ENCODE assay signal across 14 cellular contexts in genomic region chr4:122830392-122831095, GRCh38. TPM values are rescaled to one million over a fixed set of nuclear protein-coding genes. Genes with fewer than 3 reads are reported as not detected.
DNase-seq lines count a peak whose midpoint lies in the region; ATAC-seq and TF ChIP-seq lines count a peak whose summit lies in the region.
"Had no signal": no experiment of that assay in that cellular context is flagged by ENCODE, and none has a peak within 500 bp of the region (broad histone marks: within the 10 kb centered on the region; RNA-seq: fewer than 3 reads in every experiment).

No MANE protein-coding gene starts in this region.

- H3K27me3 ChIP-seq in HUES48 (ENCODE audit: control insufficient read depth, insufficient read depth, low read length) = no peaks in the 10 kb centered on the region
- H3K27me3 ChIP-seq in iPS-20b (ENCODE audit: insufficient read depth, low read length) = peaks cover 3% of the 10 kb centered on the region; the same call in 1 of the 2 replicates
- no peaks in the 10 kb centered on the region for H3K27me3 ChIP-seq in uterus
- H3K27me3 ChIP-seq in upper lobe of right lung = peaks cover 35% of the 10 kb centered on the region
- H3K27me3 ChIP-seq: SJSA1 had no signal

- H3K4me1 ChIP-seq in HUES48 (ENCODE audit: control insufficient read depth, insufficient read depth, low read length) (peaks cover 72% of the 10 kb centered on the region), iPS-20b (ENCODE audit: insufficient read depth, low read length) (peaks cover 55% of the 10 kb centered on the region), uterus (peaks cover 0 to 4% of the 10 kb centered on the region in 2 donors), upper lobe of right lung (no peaks in the 10 kb centered on the region)

- TF ChIP-seq CTCF in coronary artery (IDR thresholded peaks at IDR 0.05) = no peak
- no peak for TF ChIP-seq CTCF in uterus (IDR thresholded peaks at IDR 0.05)
- TF ChIP-seq CTCF in upper lobe of right lung (IDR thresholded peaks at IDR 0.05) = no peak

- no peaks in the 10 kb centered on the region for H3K9me3 ChIP-seq in HUES48 (ENCODE audit: control insufficient read depth, insufficient read depth, low read length)
- no peaks in the 10 kb centered on the region for H3K9me3 ChIP-seq in iPS-20b (ENCODE audit: insufficient read depth, low read depth, low read length)
- H3K9me3 ChIP-seq in uterus = no peaks in the 10 kb centered on the region
- H3K9me3 ChIP-seq in upper lobe of right lung = no peaks in the 10 kb centered on the region
- H3K9me3 ChIP-seq: SJSA1, suprapubic skin had no signal

- DNase-seq in coronary artery (ENCODE audit: low spot score) = no peak
- peak; percentile 29 to 43 for DNase-seq in uterus
- DNase-seq in upper lobe of right lung = no peak
- DNase-seq: activated CD4-positive, alpha-beta T cell treated with anti-CD3 and anti-CD28 coated beads, Interleukin-2, amount 50 U/mL, for 4 hours; amniotic stem cell; islet precursor cell; NCI-H1105 had no signal

- H3K4me3 ChIP-seq in HUES48 (ENCODE audit: low read depth, low read length) (peak overlapping the region; percentile 81), coronary artery (peak overlapping the region; percentile 13), iPS-20b (ENCODE audit: low read length) (peak overlapping the region; percentile 90), uterus (no peak overlapping the region), upper lobe of right lung (no peak overlapping the region)
- H3K4me3 ChIP-seq: SJSA1, suprapubic skin had no signal

- TF ChIP-seq POLR2A in uterus (IDR thresholded peaks at IDR 0.05) = no peak

- H3K36me3 ChIP-seq in HUES48 (ENCODE audit: control insufficient read depth, insufficient read depth, low read length) = peaks cover 53% of the 10 kb centered on the region
- H3K36me3 ChIP-seq in iPS-20b (ENCODE audit: insufficient read depth, low read depth, low read length) = peaks cover 57% of the 10 kb centered on the region
- H3K36me3 ChIP-seq in uterus = no peaks in the 10 kb centered on the region
- no peaks in the 10 kb centered on the region for H3K36me3 ChIP-seq in upper lobe of right lung
- H3K36me3 ChIP-seq: suprapubic skin had no signal

- intact Hi-C loops in uterus (cut with DNase I; ENCODE audit: low total_unique reads) (no loop called here), upper lobe of right lung (cut with DNase I) (no loop called here)

- H3K27ac ChIP-seq in HUES48 (ENCODE audit: low read depth, low read length) (no peak overlapping the region), coronary artery (no peak overlapping the region), iPS-20b (ENCODE audit: low read length) (no peak overlapping the region), uterus (peak overlapping the region; percentile 98), upper lobe of right lung (no peak overlapping the region)
- H3K27ac ChIP-seq: SJSA1, suprapubic skin had no signal

- H3K9ac ChIP-seq in HUES48 (ENCODE audit: low read depth, low read length) (peak overlapping the region; percentile 1; the same call in 1 of the 2 replicates), iPS-20b (ENCODE audit: low read depth, low read length) (peak overlapping the region; percentile 99)

- ATAC-seq in upper lobe of right lung (no peak), GM21515 (IDR thresholded peaks at IDR 0.05; ENCODE audit: unreplicated experiment) (no peak), GM21360 (IDR thresholded peaks at IDR 0.05; ENCODE audit: unreplicated experiment) (no peak)
- ATAC-seq: esophagus mucosa had no signal

RNA-seq across cellular contexts. Expression of gene FGF2, which starts 3.9 kb away (rescaled TPM):
- total RNA-seq in uterus = 10 to 100 TPM in 3 of 4 donors, 1 to 10 TPM in 1; 5.1 to 57.9 (median 33.5) TPM
- 11.1 TPM for total RNA-seq in upper lobe of right lung

Comparison
In these comparisons a context has a peak if more than half of its experiments do, and no peak if none do; other contexts are left out.
1. H3K27ac ChIP-seq: peak in uterus (2 of 2); none in HUES48 (single experiment), coronary artery (0 of 2), iPS-20b (single experiment) and upper lobe of right lung (single experiment).
2. H3K4me3 ChIP-seq: peak in HUES48 (single experiment), coronary artery (single experiment) and iPS-20b (single experiment); none in uterus (0 of 2) and upper lobe of right lung (single experiment).
3. DNase-seq: peak in uterus (2 of 2); none in coronary artery (single experiment) and upper lobe of right lung (single experiment).